ENCODE assay signal across 2 cellular contexts in the genomic region with DNA sequence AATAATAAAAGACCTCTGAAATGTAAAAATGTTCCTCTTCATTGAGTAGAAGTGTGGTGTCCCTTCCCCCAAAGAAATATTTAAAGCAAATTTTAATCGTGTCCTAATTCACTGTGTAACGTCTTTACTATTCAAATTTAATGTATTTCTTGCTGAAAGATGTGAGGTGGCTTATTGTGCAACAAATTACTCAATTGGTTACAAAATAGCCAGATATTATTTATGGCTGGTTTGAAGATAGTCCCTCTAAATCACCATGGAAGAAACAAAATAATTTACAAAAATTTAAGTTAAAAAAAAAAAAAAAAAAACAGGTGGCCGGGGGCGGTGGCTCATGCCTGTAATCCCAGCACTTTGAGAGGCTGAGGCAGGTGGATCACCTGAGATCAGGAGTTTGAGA. TPM values are rescaled to one million over a fixed set of nuclear protein-coding genes. Genes with fewer than 3 reads are reported as not detected.
"Had no signal": no experiment of that assay in that cellular context is flagged by ENCODE, and none has a peak within 500 bp of the region (broad histone marks: within the 10 kb centered on the region; RNA-seq: fewer than 3 reads in every experiment).

No MANE protein-coding gene starts in this region.

RNA-seq across cellular contexts. Expression of a gene that starts 43.7 kb away (rescaled TPM):
- total RNA-seq: naive thymus-derived CD8-positive, alpha-beta T cell; natural killer cell had no signal
